In genomic region chr2:96687711-96688640, GRCh38 we compare ENCODE assay signal across 18 cellular contexts. TPM values are rescaled to one million over a fixed set of nuclear protein-coding genes. Genes with fewer than 3 reads are reported as not detected.
"Had no signal": no experiment of that assay in that cellular context is flagged by ENCODE, and none has a peak within 500 bp of the region (broad histone marks: within the 10 kb centered on the region; RNA-seq: fewer than 3 reads in every experiment).

No MANE protein-coding gene starts in this region.

- ATAC-seq: activated naive CD8-positive, alpha-beta T cell treated with anti-CD3 and anti-CD28 coated beads, Interleukin-2, amount 50 U/mL, for 24 hours; activated T-helper 17 cell treated with anti-CD3 and anti-CD28 coated beads, Interleukin-2, amount 50 U/mL, for 72 hours; naive thymus-derived CD4-positive, alpha-beta T cell had no signal

- H3K27me3 ChIP-seq: ovary had no signal

- H3K4me3 ChIP-seq: dorsolateral prefrontal cortex, ovary, spleen had no signal

- DNase-seq: activated B cell treated with CpG ODN at 0.5 μM for 24 hours; activated CD4-positive, alpha-beta memory T cell treated with anti-CD3 and anti-CD28 coated beads for 36 hours; activated CD4-positive, alpha-beta T cell treated with anti-CD3 and anti-CD28 coated beads for 4 hours; activated naive CD4-positive, alpha-beta T cell treated with Interleukin-2 at 50 U/mL for 16 hours; activated naive CD8-positive, alpha-beta T cell treated with anti-CD3 and anti-CD28 coated beads, Interleukin-2, amount 50 U/mL, for 24 hours; activated T-cell treated with anti-CD3 and anti-CD28 coated beads, Interleukin-2, amount 50 U/mL, for 1 hour; aorta; foreskin fibroblast; mesendoderm; naive thymus-derived CD4-positive, alpha-beta T cell; ovary; spleen; stimulated activated naive CD4-positive, alpha-beta T cell had no signal

- H3K36me3 ChIP-seq: ovary, spleen had no signal

- H3K27ac ChIP-seq: dorsolateral prefrontal cortex, epithelial cell of prostate, ovary, spleen had no signal

- H3K9me3 ChIP-seq: ovary, spleen had no signal

RNA-seq across cellular contexts. Expression of gene FER1L5, which starts 45.4 kb away (rescaled TPM):
- total RNA-seq: activated B cell treated with CpG ODN at 0.5 μM for 24 hours; activated CD4-positive, alpha-beta memory T cell treated with anti-CD3 and anti-CD28 coated beads for 36 hours; activated T-helper 17 cell treated with anti-CD3 and anti-CD28 coated beads, Interleukin-2, amount 50 U/mL, for 72 hours; glomerular endothelial cell; lower leg skin; naive thymus-derived CD4-positive, alpha-beta T cell had no signal
